13 cellular contexts compared by ENCODE assay signal in genomic region chr10:72204296-72204695, GRCh38.
"Had no signal": no experiment of that assay in that cellular context is flagged by ENCODE, and none has a peak within 500 bp of the region (broad histone marks: within the 10 kb centered on the region; RNA-seq: fewer than 3 reads in every experiment).

No MANE protein-coding gene starts in this region.

- H3K4me3 ChIP-seq: lung, neural progenitor cell had no signal

- H3K36me3 ChIP-seq: neural progenitor cell had no signal

- ATAC-seq: activated CD4-positive, CD25-positive, alpha-beta regulatory T cell treated with anti-CD3 and anti-CD28 coated beads, Interleukin-2, amount 50 U/mL, for 24 hours; left cardiac atrium; stimulated activated naive B cell treated with anti-CD40 and anti-IgM and Interleukin-4, amounts not matched to agents 10 μg/mL and 1 μg/mL and 100 μg/mL, for 72 hours had no signal

- H3K9ac ChIP-seq: neural progenitor cell, parathyroid adenoma had no signal

- H3K27ac ChIP-seq: neural progenitor cell, parathyroid adenoma had no signal

- H3K4me1 ChIP-seq: neural progenitor cell, parathyroid adenoma had no signal

- H3K4me2 ChIP-seq: neural progenitor cell had no signal

- H3K27me3 ChIP-seq: neural progenitor cell had no signal

- DNase-seq: activated CD4-positive, alpha-beta T cell treated with anti-CD3 and anti-CD28 coated beads, Interleukin-2, amount 50 U/mL, for 1 hour; activated naive CD8-positive, alpha-beta T cell treated with anti-CD3 and anti-CD28 coated beads for 36 hours; endodermal cell; left cardiac atrium; midbrain; stimulated activated CD4-positive, alpha-beta T cell treated with anti-CD3 and anti-CD28 coated beads, Interleukin-15, amount 100 ng/mL, for 24 hours; stimulated activated CD4-positive, alpha-beta T cell treated with anti-CD3 and anti-CD28 coated beads, Interleukin-4, amount 100 ng/mL, for 1 hour; stimulated activated naive B cell treated with anti-CD40 and anti-IgM and Interleukin-4, amounts not matched to agents 10 μg/mL and 1 μg/mL and 100 μg/mL, for 72 hours; trophoblast cell had no signal
